Comparison of ENCODE assay signal across 8 cellular contexts in genomic region chr16:74368002-74368979, GRCh38. TPM values are rescaled to one million over a fixed set of nuclear protein-coding genes. Genes with fewer than 3 reads are reported as not detected.
DNase-seq lines count a peak whose midpoint lies in the region; ATAC-seq and TF ChIP-seq lines count a peak whose summit lies in the region.
"Not testable (repeated sequence)": the region's sequence is repeated elsewhere in the genome, so short reads cannot be mapped to it uniquely, and the experiment has no call there.

No MANE protein-coding gene starts in this region.

- peak overlapping the region; percentile 93 for H3K27ac ChIP-seq in left ventricle myocardium inferior (replicated peaks)
- peak overlapping the region; percentile 83 to 84 for H3K27ac ChIP-seq in prostate gland

- 2% methylated on average over 65 of the region's 83 CpGs for WGBS in prostate gland

- intact Hi-C loops in left ventricle myocardium inferior (cut with micrococcal nuclease); prostate gland (cut with DNase I): not testable (repeated sequence)

- not testable (repeated sequence) for H3K27me3 ChIP-seq in left ventricle myocardium inferior (ENCODE audit: low read depth); prostate gland (replicated peaks; ENCODE audit: insufficient read depth)

- H3K9me3 ChIP-seq in left ventricle myocardium inferior (replicated peaks); prostate gland: not testable (repeated sequence)

- H3K4me3 ChIP-seq in left ventricle myocardium inferior (peak overlapping the region; percentile 94), prostate gland (peak overlapping the region; percentile 59 to 72)

- H3K36me3 ChIP-seq in left ventricle myocardium inferior, prostate gland: not testable (repeated sequence)

- H3K4me1 ChIP-seq in left ventricle myocardium inferior: peaks cover 35% of the 10 kb centered on the region
- H3K4me1 ChIP-seq in prostate gland (replicated peaks): not testable (repeated sequence)

- DNase-seq in GM13977 (ENCODE audit: low spot score): peak; percentile 98
- peak; percentile 33 for DNase-seq in NCI-H1436 treated with DMSO at 0.1 percent for 48 hours (lab: John Stamatoyannopoulos, UW)
- peak; percentile 91 to 99 (median 98) for DNase-seq in T-helper 1 cell
- DNase-seq in amygdala (lab: John Stamatoyannopoulos, UW): peak; percentile 30 to 100 (median 94)
- peak; percentile 99 for DNase-seq in left ventricle myocardium inferior
- peak; percentile 97 for DNase-seq in prostate gland (ENCODE audit: low spot score)
- peak; percentile 99 for DNase-seq in ureter (ENCODE audit: low spot score)

- in situ Hi-C loops in GM13977 (cut with MboI; ENCODE audit: low pct_unique_long_range_greater_than_20kb, low sequenced_read_pairs, unreplicated experiment): not testable (repeated sequence)

- not testable (repeated sequence) for TF ChIP-seq CTCF in GM13977 (IDR thresholded peaks at IDR 0.05; ENCODE audit: extremely low read depth, insufficient read depth, missing control alignments); left ventricle myocardium inferior (IDR thresholded peaks at IDR 0.05; ENCODE audit: borderline replicate concordance)
- peak in 1 of 4 experiments; percentile 34 for TF ChIP-seq CTCF in prostate gland (IDR thresholded peaks at IDR 0.05)

- ATAC-seq in HG02870 (IDR thresholded peaks at IDR 0.05; ENCODE audit: unreplicated experiment): peak; percentile 95

- TF ChIP-seq POLR2A in prostate gland (IDR thresholded peaks at IDR 0.05): peak; percentile 76

RNA-seq across cellular contexts. Expression of gene NPIPB15, which starts 7.8 kb away (rescaled TPM):
- not detected for total RNA-seq in left ventricle myocardium inferior
- total RNA-seq in prostate gland: 1 to 10 TPM; 5.0 to 6.8 TPM
- total RNA-seq in ureter: 8.9 TPM

RNA-seq across cellular contexts. Expression of gene CLEC18B, which starts 53.0 kb away (rescaled TPM):
- total RNA-seq in left ventricle myocardium inferior: 0.30 TPM
- 1 to 10 TPM in 1 of 2 donors, not detected in 1; 8.2 TPM for total RNA-seq in prostate gland
- 2.4 TPM for total RNA-seq in ureter

Comparison
In these comparisons a context has a peak if more than half of its experiments do, and no peak if none do; other contexts are left out.
1. Peak in every context shown above with its lines: DNase-seq, ATAC-seq, H3K4me3 ChIP-seq and H3K27ac ChIP-seq.
2. DNase-seq: peak in every context shown above with its lines; median percentile 99 in left ventricle myocardium inferior; 99 in ureter; 98 in GM13977; 98 in T-helper 1 cell; 97 in prostate gland; 94 in amygdala; 33 in NCI-H1436 treated with DMSO at 0.1 percent for 48 hours.